In genomic region chr1:58249729-58250586, GRCh38 we compare ENCODE assay signal across 8 cellular contexts.
DNase-seq lines count a peak whose midpoint lies in the region; ATAC-seq, FAIRE-seq and TF ChIP-seq lines count a peak whose summit lies in the region.

No MANE protein-coding gene starts in this region.

- CTCF ChIA-PET in Calu3 (lab: Charles Lee) = no interaction called here

- H3K4me1 Mint-ChIP-seq in activated naive CD8-positive, alpha-beta T cell (ENCODE audit: low read depth) = peaks cover 7% of the 10 kb centered on the region
- H3K4me1 Mint-ChIP-seq in Calu3 (ENCODE audit: low read depth, unreplicated experiment) = no peaks in the 10 kb centered on the region

- H3K27me3 ChIP-seq in heart right ventricle (peaks cover 0 to 54% (median 49%) of the 10 kb centered on the region in 7 donors), pancreas (peaks cover 0 to 14% (median 0%) of the 10 kb centered on the region in 4 donors)

- WGBS in heart right ventricle, 2 donors = 0 to 1% methylated on average over 73 to 82 of the region's 82 CpGs
- WGBS in pancreas, 2 donors = 1% methylated on average over 71 to 82 of the region's 82 CpGs

- H3K4me3 Mint-ChIP-seq in activated naive CD8-positive, alpha-beta T cell = peak overlapping the region; percentile 72
- no peak overlapping the region for H3K4me3 Mint-ChIP-seq in Calu3 (ENCODE audit: low read depth, unreplicated experiment)

- no peaks in the 10 kb centered on the region for H3K36me3 Mint-ChIP-seq in activated naive CD8-positive, alpha-beta T cell
- H3K36me3 Mint-ChIP-seq in Calu3 (ENCODE audit: insufficient read depth, unreplicated experiment) = no peaks in the 10 kb centered on the region

- peaks cover 25% of the 10 kb centered on the region for H3K27me3 Mint-ChIP-seq in activated naive CD8-positive, alpha-beta T cell
- peaks cover 59% of the 10 kb centered on the region for H3K27me3 Mint-ChIP-seq in Calu3 (ENCODE audit: unreplicated experiment)

- BruUV-seq in Calu3 (replicated peaks; lab: Mats Ljungman, UMichigan) = no TSS peak

- H3K27ac ChIP-seq in heart right ventricle (no peak overlapping the region), pancreas (no peak overlapping the region)

- peak overlapping the region; percentile 48; the same call in 1 of the 2 replicates for H3K9ac ChIP-seq in ES-I3 (ENCODE audit: low read depth, low read length)

- DNase-seq in HT1080 (ENCODE audit: low read depth) = peak; percentile 44
- peak; percentile 24 to 30 for DNase-seq in heart right ventricle
- peak in 4 of 6 donors; percentile 10 to 68 (median 39) for DNase-seq in pancreas
- no peak for DNase-seq in Calu3
- DNase-seq in mesenteric fat pad (ENCODE audit: low spot score) = no peak
- DNase-seq in SKM-1 treated with dmso at 0.1 percent for 144 hours (lab: John Stamatoyannopoulos, UW; ENCODE audit: unreplicated experiment) = no peak

- H3K4me3 ChIP-seq in heart right ventricle (peak overlapping the region in 9 of 10 donors; percentile 32 to 57 (median 50)), pancreas (peak overlapping the region in 1 of 4 donors; percentile 28)

- intact Hi-C loops in heart right ventricle (cut with DNase I) = no loop called here
- intact Hi-C loops in pancreas (cut with DNase I) = no loop called here
- intact Hi-C loops in Calu3 (cut with micrococcal nuclease; ENCODE audit: unreplicated experiment) = no loop called here

- no peak for FAIRE-seq in pancreas (lab: Jason Lieb, UNC)

- H3K9me3 ChIP-seq in ES-I3 (ENCODE audit: control insufficient read depth, insufficient read depth, low read length) (no peaks in the 10 kb centered on the region), heart right ventricle (no peaks in the 10 kb centered on the region), pancreas (no peaks in the 10 kb centered on the region)

- no peak overlapping the region for H3K27ac Mint-ChIP-seq in activated naive CD8-positive, alpha-beta T cell
- no peak overlapping the region for H3K27ac Mint-ChIP-seq in Calu3 (ENCODE audit: unreplicated experiment)

- H3K4me1 ChIP-seq in ES-I3 (ENCODE audit: insufficient read depth, low read length) = peaks cover 6% of the 10 kb centered on the region; the same call in 1 of the 2 replicates
- peaks cover 0 to 33% (median 25%) of the 10 kb centered on the region in 9 donors for H3K4me1 ChIP-seq in heart right ventricle
- no peaks in the 10 kb centered on the region for H3K4me1 ChIP-seq in pancreas

- H3K36me3 ChIP-seq in ES-I3 (ENCODE audit: insufficient read depth, low read length) (no peaks in the 10 kb centered on the region), heart right ventricle (no peaks in the 10 kb centered on the region), pancreas (no peaks in the 10 kb centered on the region)

- TF ChIP-seq CTCF in heart right ventricle (IDR thresholded peaks at IDR 0.05) = peak in 3 of 9 donors; percentile 6 to 19 (median 15)
- no peak for TF ChIP-seq CTCF in pancreas (IDR thresholded peaks at IDR 0.05)
- no peak for TF ChIP-seq CTCF in Calu3 (IDR thresholded peaks at IDR 0.05; ENCODE audit: unreplicated experiment)

- ATAC-seq in heart right ventricle (peak; percentile 66 to 92 (median 84)), pancreas (peak in 3 of 4 donors; percentile 67 to 76 (median 69))

- no peaks in the 10 kb centered on the region for H3K9me3 Mint-ChIP-seq in activated naive CD8-positive, alpha-beta T cell (ENCODE audit: low read depth)
- H3K9me3 Mint-ChIP-seq in Calu3 (ENCODE audit: low read depth, unreplicated experiment) = no peaks in the 10 kb centered on the region

Comparison
In these comparisons a context has a peak if more than half of its experiments do, and no peak if none do; other contexts are left out.
1. DNase-seq: peak in HT1080 (single experiment), heart right ventricle (2 of 2) and pancreas (4 of 6); none in Calu3 (single experiment), mesenteric fat pad (single experiment) and SKM-1 treated with dmso at 0.1 percent for 144 hours (single experiment).